In genomic region chr11:61747389-61748285, GRCh38 we compare ENCODE assay signal across 9 cellular contexts. TPM values are rescaled to one million over a fixed set of nuclear protein-coding genes. Genes with fewer than 3 reads are reported as not detected.
DNase-seq lines count a peak whose midpoint lies in the region; ATAC-seq and TF ChIP-seq lines count a peak whose summit lies in the region.
"Had no signal": no experiment of that assay in that cellular context is flagged by ENCODE, and none has a peak within 500 bp of the region (broad histone marks: within the 10 kb centered on the region; RNA-seq: fewer than 3 reads in every experiment).

No MANE protein-coding gene starts in this region.

- no peak for TF ChIP-seq POLR2A in suprapubic skin (IDR thresholded peaks at IDR 0.05)

- DNase-seq in CD4-positive, CD25-positive, alpha-beta regulatory T cell: peak in 2 of 3 donors; percentile 19 to 38
- DNase-seq in NCI-H1092 treated with DMSO at 0.1 percent for 48 hours (lab: John Stamatoyannopoulos, UW): peak; percentile 28
- DNase-seq in activated CD4-positive, alpha-beta memory T cell treated with anti-CD3 and anti-CD28 coated beads for 36 hours: peak; percentile 66
- DNase-seq in epithelial cell of esophagus (ENCODE audit: low read depth): peak; percentile 66
- DNase-seq in mesendoderm: peak; percentile 77
- peak in 1 of 2 donors; percentile 80 for DNase-seq in suprapubic skin (ENCODE audit: low spot score in 2 of 2)

- H2BK120ac ChIP-seq in mesendoderm (ENCODE audit: low read depth, low read length): no peak overlapping the region

- no peak overlapping the region for H3K27ac ChIP-seq in CD4-positive, CD25-positive, alpha-beta regulatory T cell (ENCODE audit: insufficient read depth, low read length, poor library complexity, severe bottlenecking)
- H3K27ac ChIP-seq in mesendoderm (ENCODE audit: low read depth, low read length) (no peak overlapping the region), suprapubic skin (no peak overlapping the region)

- no CpG with 5 or more reads among the region's 14 CpGs for WGBS in mesendoderm (ENCODE audit: extremely low coverage, insufficient coverage, low lambda C conversion rate)
- WGBS in suprapubic skin: 37% methylated on average over 5 of the region's 14 CpGs

- H3K56ac ChIP-seq in mesendoderm (ENCODE audit: low read length): peak overlapping the region; percentile 85

- no peak overlapping the region for H2BK15ac ChIP-seq in mesendoderm (replicated peaks; ENCODE audit: low read depth)

- H3K4ac ChIP-seq in mesendoderm (ENCODE audit: low read depth, low read length): no peak overlapping the region

- peak; percentile 77 for TF ChIP-seq CTCF in epithelial cell of esophagus (IDR thresholded peaks at IDR 0.05; ENCODE audit: insufficient read depth, low read depth, low read length, missing control alignments)
- TF ChIP-seq CTCF in suprapubic skin (IDR thresholded peaks at IDR 0.05): peak; percentile 51 to 87

- peaks cover under 1% of the 10 kb centered on the region for H3K4me1 ChIP-seq in CD4-positive, CD25-positive, alpha-beta regulatory T cell (ENCODE audit: control insufficient read depth, insufficient read depth, low read length, poor library complexity, severe bottlenecking)
- H3K4me1 ChIP-seq in mesendoderm (ENCODE audit: control insufficient read depth, low read depth, low read length) (peaks cover 7% of the 10 kb centered on the region), suprapubic skin (peaks cover 15% of the 10 kb centered on the region)

- POLR2A ChIA-PET in activated CD4-positive, alpha-beta memory T cell treated with anti-CD3 and anti-CD28 coated beads for 36 hours (lab: Charles Lee): no interaction called here

- H2AK5ac ChIP-seq in mesendoderm (ENCODE audit: low read length): no peak overlapping the region

- H3K27me3 ChIP-seq in CD4-positive, CD25-positive, alpha-beta regulatory T cell (ENCODE audit: control insufficient read depth, insufficient read depth, low read length): peaks cover 9% of the 10 kb centered on the region
- no peaks in the 10 kb centered on the region for H3K27me3 ChIP-seq in mesendoderm (ENCODE audit: insufficient read depth, low read length, poor library complexity)
- peaks cover 1% of the 10 kb centered on the region for H3K27me3 ChIP-seq in suprapubic skin

- H3K36me3 ChIP-seq in CD4-positive, CD25-positive, alpha-beta regulatory T cell (ENCODE audit: control insufficient read depth, insufficient read depth, low read length): no peaks in the 10 kb centered on the region
- H3K36me3 ChIP-seq in mesendoderm (ENCODE audit: control insufficient read depth, insufficient read depth, low read length): no peaks in the 10 kb centered on the region
- peaks cover 14% of the 10 kb centered on the region for H3K36me3 ChIP-seq in suprapubic skin

- CTCF ChIA-PET in activated CD4-positive, alpha-beta memory T cell treated with anti-CD3 and anti-CD28 coated beads for 36 hours (lab: Charles Lee): interaction anchor here (0.6 to 3.9 kb wide), 15 partner anchors 10 to 365 kb away, joined by 3 to 24 read pairs (median 3); no protein-coding TSS in a partner anchor

- peaks cover 3% of the 10 kb centered on the region for H3K36me3 Mint-ChIP-seq in CD4-positive, CD25-positive, alpha-beta regulatory T cell
- no peaks in the 10 kb centered on the region for H3K36me3 Mint-ChIP-seq in activated CD4-positive, alpha-beta memory T cell treated with anti-CD3 and anti-CD28 coated beads for 36 hours

- no peak overlapping the region for H2BK5ac ChIP-seq in mesendoderm (ENCODE audit: low read length)

- no peak overlapping the region for H3K23ac ChIP-seq in mesendoderm (ENCODE audit: low read length)

- H4K5ac ChIP-seq in mesendoderm (ENCODE audit: low read length): no peak overlapping the region

- no peak overlapping the region for H3K18ac ChIP-seq in mesendoderm (ENCODE audit: low read length)

- peak overlapping the region; percentile 40 for H3K9ac ChIP-seq in mesendoderm (ENCODE audit: low read length)

- no peak overlapping the region for H3K4me2 ChIP-seq in mesendoderm (ENCODE audit: low read length)

- no peak overlapping the region for H4K8ac ChIP-seq in mesendoderm (ENCODE audit: low read depth, low read length)

- no peak overlapping the region for H3K4me3 Mint-ChIP-seq in CD4-positive, CD25-positive, alpha-beta regulatory T cell
- H3K4me3 Mint-ChIP-seq in activated CD4-positive, alpha-beta memory T cell treated with anti-CD3 and anti-CD28 coated beads for 36 hours: no peak overlapping the region

- peaks cover 18% of the 10 kb centered on the region for H3K27me3 Mint-ChIP-seq in CD4-positive, CD25-positive, alpha-beta regulatory T cell
- H3K27me3 Mint-ChIP-seq in activated CD4-positive, alpha-beta memory T cell treated with anti-CD3 and anti-CD28 coated beads for 36 hours: peaks cover 18% of the 10 kb centered on the region

- no peak overlapping the region for H3K4me3 ChIP-seq in CD4-positive, CD25-positive, alpha-beta regulatory T cell (ENCODE audit: low read depth, low read length)
- no peak overlapping the region for H3K4me3 ChIP-seq in epithelial cell of esophagus (ENCODE audit: low read length)
- no peak overlapping the region for H3K4me3 ChIP-seq in mesendoderm (ENCODE audit: low read length)
- H3K4me3 ChIP-seq in suprapubic skin: no peak overlapping the region
- H3K4me3 ChIP-seq: skin epidermis had no signal

- peak in 1 of 2 donors; percentile 38 for ATAC-seq in CD4-positive, CD25-positive, alpha-beta regulatory T cell (ENCODE audit: low read depth in 2 of 2)
- ATAC-seq in GM21390 (IDR thresholded peaks at IDR 0.05; ENCODE audit: unreplicated experiment) (peak; percentile 61), GM21825 (IDR thresholded peaks at IDR 0.05; ENCODE audit: unreplicated experiment) (no peak)

- TF ChIP-seq EP300 in suprapubic skin (IDR thresholded peaks at IDR 0.05): no peak

- peaks cover 0 to 7% (median under 1%) of the 10 kb centered on the region in 4 donors for H3K4me1 Mint-ChIP-seq in CD4-positive, CD25-positive, alpha-beta regulatory T cell
- H3K4me1 Mint-ChIP-seq in activated CD4-positive, alpha-beta memory T cell treated with anti-CD3 and anti-CD28 coated beads for 36 hours (ENCODE audit: low read depth): peaks cover 2% of the 10 kb centered on the region

- H3K79me2 ChIP-seq in mesendoderm (ENCODE audit: control insufficient read depth, insufficient read depth, low read length): no peaks in the 10 kb centered on the region

- H3K9me3 ChIP-seq in CD4-positive, CD25-positive, alpha-beta regulatory T cell (ENCODE audit: control insufficient read depth in 2 of 2, low read length in 2 of 2): no peaks in the 10 kb centered on the region
- no peaks in the 10 kb centered on the region for H3K9me3 ChIP-seq in suprapubic skin

- H3K79me1 ChIP-seq in mesendoderm (ENCODE audit: low read length): no peaks in the 10 kb centered on the region

- H3K9me3 Mint-ChIP-seq in CD4-positive, CD25-positive, alpha-beta regulatory T cell: peaks cover 0 to 3% (median 0%) of the 10 kb centered on the region in 7 donors
- no peaks in the 10 kb centered on the region for H3K9me3 Mint-ChIP-seq in activated CD4-positive, alpha-beta memory T cell treated with anti-CD3 and anti-CD28 coated beads for 36 hours

- no peak overlapping the region for H3K27ac Mint-ChIP-seq in CD4-positive, CD25-positive, alpha-beta regulatory T cell
- H3K27ac Mint-ChIP-seq in activated CD4-positive, alpha-beta memory T cell treated with anti-CD3 and anti-CD28 coated beads for 36 hours: no peak overlapping the region

- intact Hi-C loops in activated CD4-positive, alpha-beta memory T cell treated with anti-CD3 and anti-CD28 coated beads for 36 hours (cut with micrococcal nuclease): no loop called here

RNA-seq across cellular contexts. Expression of gene MYRF, which starts 4.8 kb away (rescaled TPM):
- 0.30 TPM for total RNA-seq in CD4-positive, CD25-positive, alpha-beta regulatory T cell
- under 1 TPM in 2 of 4 donors, not detected in 2; 0.20 to 0.74 TPM for polyA plus RNA-seq in CD4-positive, CD25-positive, alpha-beta regulatory T cell
- total RNA-seq in activated CD4-positive, alpha-beta memory T cell treated with anti-CD3 and anti-CD28 coated beads for 36 hours: 1 to 10 TPM; 1.2 to 1.4 TPM
- polyA plus RNA-seq in mesendoderm (2013, experiment 1 of 2): 3.0 TPM
- polyA plus RNA-seq in mesendoderm (2013, experiment 2 of 2): 2.6 TPM
- 1 to 10 TPM in 1 of 4 donors, under 1 TPM in 3; 0.24 to 2.8 (median 0.83) TPM for total RNA-seq in suprapubic skin

RNA-seq across cellular contexts. Expression of gene TMEM258, which starts 44.8 kb away (rescaled TPM):
- total RNA-seq in CD4-positive, CD25-positive, alpha-beta regulatory T cell: 71.7 TPM
- polyA plus RNA-seq in CD4-positive, CD25-positive, alpha-beta regulatory T cell: 100 to 1,000 TPM; 207 to 283 (median 238) TPM
- total RNA-seq in activated CD4-positive, alpha-beta memory T cell treated with anti-CD3 and anti-CD28 coated beads for 36 hours: 100 to 1,000 TPM; 191 to 192 TPM
- polyA plus RNA-seq in mesendoderm (2013, experiment 1 of 2): 285 TPM
- polyA plus RNA-seq in mesendoderm (2013, experiment 2 of 2): 285 TPM
- total RNA-seq in suprapubic skin: 10 to 100 TPM; 29.7 to 44.8 (median 35.9) TPM

RNA-seq across cellular contexts. Expression of gene FEN1, which starts 45.1 kb away (rescaled TPM):
- 13.2 TPM for total RNA-seq in CD4-positive, CD25-positive, alpha-beta regulatory T cell
- polyA plus RNA-seq in CD4-positive, CD25-positive, alpha-beta regulatory T cell: 10 to 100 TPM; 19.4 to 24.5 (median 22.2) TPM
- 100 to 1,000 TPM; 108 to 111 TPM for total RNA-seq in activated CD4-positive, alpha-beta memory T cell treated with anti-CD3 and anti-CD28 coated beads for 36 hours
- polyA plus RNA-seq in mesendoderm (2013, experiment 1 of 2): 74.6 TPM
- 75.1 TPM for polyA plus RNA-seq in mesendoderm (2013, experiment 2 of 2)
- total RNA-seq in suprapubic skin: 10 to 100 TPM in 2 of 4 donors, 1 to 10 TPM in 2; 6.9 to 14.0 (median 9.2) TPM
